ENCODE assay signal across 8 cellular contexts in genomic region chr1:97920275-97920831, GRCh38. TPM values are rescaled to one million over a fixed set of nuclear protein-coding genes. Genes with fewer than 3 reads are reported as not detected.
A peak's percentile ranks its signal among the peaks of the same experiment; 100 is the strongest.
DNase-seq lines count a peak whose midpoint lies in the region; ATAC-seq and TF ChIP-seq lines count a peak whose summit lies in the region.

No MANE protein-coding gene starts in this region.

- H4K12ac ChIP-seq in trophoblast cell (ENCODE audit: low read depth, low read length) = no peak overlapping the region

- ATAC-seq in heart left ventricle (peak in 3 of 4 donors; percentile 30 to 64 (median 56)), HG03442 (IDR thresholded peaks at IDR 0.05; ENCODE audit: unreplicated experiment) (no peak)

- no peak for DNase-seq in activated naive CD4-positive, alpha-beta T cell treated with anti-CD3 and anti-CD28 coated beads, Interleukin-2, amount 10 ng/mL, durations not matched to agents 7 days and 5 days
- no peak for DNase-seq in activated naive CD4-positive, alpha-beta T cell treated with anti-CD3 and anti-CD28 coated beads, Interleukin-2, amount 50 U/mL, for 16 hours
- DNase-seq in activated CD4-positive, alpha-beta memory T cell treated with anti-CD3 and anti-CD28 coated beads, Interleukin-2, amount 10 ng/mL, durations not matched to agents 7 days and 5 days = no peak
- DNase-seq in heart left ventricle (no peak), trophoblast cell (peak in 1 of 2 donors; percentile 13), germinal center (ENCODE audit: low spot score) (no peak)

- H4K91ac ChIP-seq in trophoblast cell (ENCODE audit: low read depth, low read length) = no peak overlapping the region

- H3K36me3 ChIP-seq in HUES64 (ENCODE audit: insufficient read depth, low read length) = no peaks in the 10 kb centered on the region
- H3K36me3 ChIP-seq in heart left ventricle = no peaks in the 10 kb centered on the region
- no peaks in the 10 kb centered on the region for H3K36me3 ChIP-seq in trophoblast cell (ENCODE audit: control insufficient read depth in 1 of 2, insufficient read depth in 2 of 2, low read length in 2 of 2)

- H3K18ac ChIP-seq in trophoblast cell (ENCODE audit: low read length) = no peak overlapping the region

- H3K27ac Mint-ChIP-seq in activated naive CD4-positive, alpha-beta T cell treated with anti-CD3 and anti-CD28 coated beads, Interleukin-2, amount 10 ng/mL, durations not matched to agents 7 days and 5 days = peak overlapping the region; percentile 98
- H3K27ac Mint-ChIP-seq in activated CD4-positive, alpha-beta memory T cell treated with anti-CD3 and anti-CD28 coated beads, Interleukin-2, amount 10 ng/mL, durations not matched to agents 7 days and 5 days = peak overlapping the region; percentile 97

- H3K9me3 Mint-ChIP-seq in activated naive CD4-positive, alpha-beta T cell treated with anti-CD3 and anti-CD28 coated beads, Interleukin-2, amount 10 ng/mL, durations not matched to agents 7 days and 5 days = no peaks in the 10 kb centered on the region
- no peaks in the 10 kb centered on the region for H3K9me3 Mint-ChIP-seq in activated CD4-positive, alpha-beta memory T cell treated with anti-CD3 and anti-CD28 coated beads, Interleukin-2, amount 10 ng/mL, durations not matched to agents 7 days and 5 days

- peaks cover 24% of the 10 kb centered on the region for H3K36me3 Mint-ChIP-seq in activated naive CD4-positive, alpha-beta T cell treated with anti-CD3 and anti-CD28 coated beads, Interleukin-2, amount 10 ng/mL, durations not matched to agents 7 days and 5 days
- H3K36me3 Mint-ChIP-seq in activated CD4-positive, alpha-beta memory T cell treated with anti-CD3 and anti-CD28 coated beads, Interleukin-2, amount 10 ng/mL, durations not matched to agents 7 days and 5 days (ENCODE audit: low read depth) = peaks cover 13% of the 10 kb centered on the region

- H4K8ac ChIP-seq in trophoblast cell (ENCODE audit: low read depth, low read length) = no peak overlapping the region

- H2BK5ac ChIP-seq in trophoblast cell (ENCODE audit: low read depth, low read length, poor library complexity) = no peak overlapping the region

- H3K9me3 ChIP-seq in HUES64 (ENCODE audit: insufficient read depth, low read depth, low read length) = no peaks in the 10 kb centered on the region
- H3K9me3 ChIP-seq in heart left ventricle = no peaks in the 10 kb centered on the region
- H3K9me3 ChIP-seq in trophoblast cell (ENCODE audit: insufficient read depth, low read depth, low read length) = no peaks in the 10 kb centered on the region

- H3K4me3 Mint-ChIP-seq in activated naive CD4-positive, alpha-beta T cell treated with anti-CD3 and anti-CD28 coated beads, Interleukin-2, amount 10 ng/mL, durations not matched to agents 7 days and 5 days = peak overlapping the region; percentile 96
- peak overlapping the region; percentile 86 for H3K4me3 Mint-ChIP-seq in activated CD4-positive, alpha-beta memory T cell treated with anti-CD3 and anti-CD28 coated beads, Interleukin-2, amount 10 ng/mL, durations not matched to agents 7 days and 5 days

- no peaks in the 10 kb centered on the region for H3K27me3 Mint-ChIP-seq in activated naive CD4-positive, alpha-beta T cell treated with anti-CD3 and anti-CD28 coated beads, Interleukin-2, amount 10 ng/mL, durations not matched to agents 7 days and 5 days
- no peaks in the 10 kb centered on the region for H3K27me3 Mint-ChIP-seq in activated CD4-positive, alpha-beta memory T cell treated with anti-CD3 and anti-CD28 coated beads, Interleukin-2, amount 10 ng/mL, durations not matched to agents 7 days and 5 days

- H3K79me2 ChIP-seq in trophoblast cell (ENCODE audit: control insufficient read depth, insufficient read depth, low read length, poor library complexity) = no peaks in the 10 kb centered on the region

- H2AFZ ChIP-seq in trophoblast cell (ENCODE audit: insufficient read depth, low read length, poor library complexity) = peak overlapping the region; percentile 74

- H3K79me1 ChIP-seq in trophoblast cell (ENCODE audit: low read length) = no peaks in the 10 kb centered on the region

- WGBS in HUES64 = 1% methylated on average over 23 of the region's 24 CpGs
- 0 to 1% (median 0%) methylated on average over 8 to 24 of the region's 24 CpGs for WGBS in heart left ventricle, 4 donors
- no CpG with 5 or more reads among the region's 24 CpGs for WGBS in trophoblast cell (ENCODE audit: extremely low coverage, insufficient coverage, insufficient read length)

- H3K4me1 ChIP-seq in HUES64 (ENCODE audit: insufficient read depth, low read length) = peaks cover 15% of the 10 kb centered on the region; the same call in 1 of the 2 replicates
- H3K4me1 ChIP-seq in heart left ventricle = peaks cover 0 to 38% (median 16%) of the 10 kb centered on the region in 12 donors
- peaks cover 0 to 5% of the 10 kb centered on the region in 2 experiments for H3K4me1 ChIP-seq in trophoblast cell (ENCODE audit: control insufficient read depth in 1 of 2, insufficient read depth in 2 of 2, low read length in 2 of 2)

- H3K4ac ChIP-seq in trophoblast cell (ENCODE audit: low read depth, low read length) = no peak overlapping the region

- intact Hi-C loops in heart left ventricle (cut with DNase I) = loop anchor here in 1 of 10 donors (5.0 kb wide), 1 partner anchor 68 kb away; no protein-coding TSS in a partner anchor

- H3K27ac ChIP-seq in HUES64 (ENCODE audit: low read depth, low read length) (no peak overlapping the region), heart left ventricle (peak overlapping the region; percentile 86 to 95 (median 93)), trophoblast cell (ENCODE audit: low read depth, low read length) (no peak overlapping the region)

- H3K9ac ChIP-seq in HUES64 (ENCODE audit: low read depth, low read length) (no peak overlapping the region), trophoblast cell (ENCODE audit: low read length) (peak overlapping the region; percentile 51)

- H3K4me2 ChIP-seq in trophoblast cell (ENCODE audit: low read length) = peak overlapping the region; percentile 97

- POLR2A ChIA-PET in activated CD4-positive, alpha-beta memory T cell treated with anti-CD3 and anti-CD28 coated beads, Interleukin-2, amount 10 ng/mL, durations not matched to agents 7 days and 5 days (lab: Charles Lee) = interaction anchor here (0.5 to 4.1 kb wide), 20 partner anchors 9 to 1198 kb away, joined by 3 to 44 read pairs (median 4); no protein-coding TSS in a partner anchor

- TF ChIP-seq CTCF in heart left ventricle (IDR thresholded peaks at IDR 0.05) = no peak

- no peak overlapping the region for H3K14ac ChIP-seq in trophoblast cell (ENCODE audit: low read length)

- H3K4me1 Mint-ChIP-seq in activated naive CD4-positive, alpha-beta T cell treated with anti-CD3 and anti-CD28 coated beads, Interleukin-2, amount 10 ng/mL, durations not matched to agents 7 days and 5 days = peaks cover 49% of the 10 kb centered on the region
- peaks cover 53% of the 10 kb centered on the region for H3K4me1 Mint-ChIP-seq in activated CD4-positive, alpha-beta memory T cell treated with anti-CD3 and anti-CD28 coated beads, Interleukin-2, amount 10 ng/mL, durations not matched to agents 7 days and 5 days

- no peak for TF ChIP-seq POLR2A in heart left ventricle (IDR thresholded peaks at IDR 0.05)

- no peak overlapping the region for H2BK12ac ChIP-seq in trophoblast cell (ENCODE audit: low read length)

- CTCF ChIA-PET in activated naive CD4-positive, alpha-beta T cell treated with anti-CD3 and anti-CD28 coated beads, Interleukin-2, amount 10 ng/mL, durations not matched to agents 7 days and 5 days (lab: Charles Lee) = interaction anchor here (0.6 to 3.5 kb wide), 2 partner anchors 42 to 127 kb away, joined by 3 to 9 read pairs; no protein-coding TSS in a partner anchor
- CTCF ChIA-PET in activated CD4-positive, alpha-beta memory T cell treated with anti-CD3 and anti-CD28 coated beads, Interleukin-2, amount 10 ng/mL, durations not matched to agents 7 days and 5 days (lab: Charles Lee) = interaction anchor here (1.0 to 1.7 kb wide), 6 partner anchors 15 to 136 kb away, joined by 3 to 5 read pairs (median 4); no protein-coding TSS in a partner anchor

- H3K27me3 ChIP-seq in HUES64 (ENCODE audit: insufficient read depth, low read length) = peaks cover 27% of the 10 kb centered on the region
- no peaks in the 10 kb centered on the region for H3K27me3 ChIP-seq in heart left ventricle
- no peaks in the 10 kb centered on the region for H3K27me3 ChIP-seq in trophoblast cell (ENCODE audit: insufficient read depth, low read length)

- H2BK120ac ChIP-seq in trophoblast cell (ENCODE audit: insufficient read depth, low read length, poor library complexity) = no peak overlapping the region

- H2AK5ac ChIP-seq in trophoblast cell (ENCODE audit: low read length) = no peak overlapping the region

- no peak overlapping the region for H3K23ac ChIP-seq in trophoblast cell (ENCODE audit: low read length)

- H3K4me3 ChIP-seq in HUES64 (ENCODE audit: low read length) = peak overlapping the region; percentile 72
- H3K4me3 ChIP-seq in heart left ventricle = peak overlapping the region; percentile 80 to 99 (median 88)
- H3K4me3 ChIP-seq in trophoblast cell (ENCODE audit: low read depth, low read length) = peak overlapping the region; percentile 86

RNA-seq across cellular contexts. Expression of gene DPYD, which starts 0.5 kb away (rescaled TPM):
- polyA plus RNA-seq in HUES64 (2013, experiment 1 of 2) = 0.70 TPM
- polyA plus RNA-seq in HUES64 (2013, experiment 2 of 2) = 0.51 TPM
- 10 to 100 TPM; 42.1 to 44.6 TPM for total RNA-seq in activated CD4-positive, alpha-beta memory T cell treated with anti-CD3 and anti-CD28 coated beads, Interleukin-2, amount 10 ng/mL, durations not matched to agents 7 days and 5 days
- total RNA-seq in heart left ventricle = 10 to 100 TPM in 2 of 9 donors, 1 to 10 TPM in 7; 7.1 to 38.4 (median 8.0) TPM
- 1 to 10 TPM; 2.6 to 3.9 TPM for polyA plus RNA-seq in heart left ventricle
- polyA plus RNA-seq in trophoblast cell (2013) = 0.05 and 0.12 TPM in 2 replicates

Comparison
In these comparisons a context has a peak if more than half of its experiments do, and no peak if none do; other contexts are left out.
1. H3K27ac ChIP-seq: peak in heart left ventricle (12 of 12); none in HUES64 (single experiment) and trophoblast cell (single experiment).
2. Peak in every context shown above with its lines, with median percentiles within 50 percentile points of each other: H3K4me3 ChIP-seq.